Comparison of ENCODE assay signal across 1 cellular context in genomic region chr20:8313073-8313472, GRCh38.
TF ChIP-seq lines count a peak whose summit lies in the region.

No MANE protein-coding gene starts in this region.

TF ChIP-seq in GM23338, 12 proteins besides CTCF, POLR2A, EP300 and RAD21 (continued from another document):
- no peak for TF ChIP-seq ZNF462 (CRISPR knock-in tag; IDR thresholded peaks at IDR 0.05)
- no peak for TF ChIP-seq JUNB (IDR thresholded peaks at IDR 0.05; ENCODE audit: unreplicated experiment)
- TF ChIP-seq EZH2phosphoT487 (IDR thresholded peaks at IDR 0.05; ENCODE audit: unreplicated experiment): no peak
- TF ChIP-seq ETS1 (IDR thresholded peaks at IDR 0.05): no peak
